In genomic region chr1:36447450-36447849, GRCh38 we compare ENCODE assay signal across 38 cellular contexts. TPM values are rescaled to one million over a fixed set of nuclear protein-coding genes. Genes with fewer than 3 reads are reported as not detected.
"Had no signal": no experiment of that assay in that cellular context is flagged by ENCODE, and none has a peak within 500 bp of the region (broad histone marks: within the 10 kb centered on the region; RNA-seq: fewer than 3 reads in every experiment).

No MANE protein-coding gene starts in this region.

- H3K27ac ChIP-seq: ascending aorta, breast epithelium, cardiac muscle cell, colonic mucosa, esophagus muscularis mucosa, gastroesophageal sphincter had no signal

- H3K27ac Mint-ChIP-seq: activated CD4-positive, alpha-beta memory T cell treated with anti-CD3 and anti-CD28 coated beads for 36 hours; activated CD4-positive, alpha-beta T cell treated with anti-CD3 and anti-CD28 coated beads for 36 hours; activated CD4-positive, alpha-beta T cell treated with anti-CD3 and anti-CD28 coated beads, Interleukin-2, amount 10 ng/mL, durations not matched to agents 24 days and 14 days; activated CD8-positive, alpha-beta memory T cell treated with anti-CD3 and anti-CD28 coated beads, Interleukin-2, amount 10 ng/mL, durations not matched to agents 7 days and 5 days; activated CD8-positive, alpha-beta T cell treated with anti-CD3 and anti-CD28 coated beads, Interleukin-2, amount 10 ng/mL, durations not matched to agents 7 days and 5 days; activated naive CD4-positive, alpha-beta T cell treated with anti-CD3 and anti-CD28 coated beads, Interleukin-2, amount 10 ng/mL, durations not matched to agents 7 days and 5 days; activated naive CD4-positive, alpha-beta T cell treated with anti-CD3 and anti-CD28 coated beads, Interleukin-2, amount 50 U/mL, for 72 hours; activated naive CD8-positive, alpha-beta T cell treated with anti-CD3 and anti-CD28 coated beads, Interleukin-2, amount 10 ng/mL, durations not matched to agents 7 days and 5 days; activated T-helper 1 cell treated with anti-CD3 and anti-CD28 coated beads, Interleukin-12 subunit alpha, Interleukin-12 subunit beta, Interleukin-2, Interleukin-4 antibody, amounts not matched to agents 30 ng/mL and 10 ng/mL and 1 ng/mL, durations not matched to agents 14 hours and 24 hours and 36 hours; activated T-helper 2 cell treated with anti-CD3 and anti-CD28 coated beads, Interferon-gamma antibody, Interleukin-2, Interleukin-4, amounts not matched to agents 10 μg/mL and 5 μg/mL and 100 μg/mL, durations not matched to agents 14 hours and 24 hours and 36 hours; effector memory CD8-positive, alpha-beta T cell; T-helper 17 cell; T-helper 2 cell treated with Interferon-gamma antibody and Interleukin-4, amounts not matched to agents 5 μg/mL and 100 μg/mL, for 36 hours had no signal

- H3K27me3 Mint-ChIP-seq: activated CD4-positive, alpha-beta memory T cell treated with anti-CD3 and anti-CD28 coated beads for 36 hours; activated CD4-positive, alpha-beta T cell treated with anti-CD3 and anti-CD28 coated beads for 36 hours; activated CD8-positive, alpha-beta memory T cell treated with anti-CD3 and anti-CD28 coated beads, Interleukin-2, amount 10 ng/mL, durations not matched to agents 7 days and 5 days; activated naive CD8-positive, alpha-beta T cell treated with anti-CD3 and anti-CD28 coated beads, Interleukin-2, amount 10 ng/mL, durations not matched to agents 7 days and 5 days; effector memory CD8-positive, alpha-beta T cell; T-helper 17 cell had no signal

- H3K4me1 ChIP-seq: breast epithelium, colonic mucosa had no signal

- H3K9me3 ChIP-seq: ascending aorta, breast epithelium, colonic mucosa, esophagus muscularis mucosa, gastroesophageal sphincter had no signal

- H3K27me3 ChIP-seq: ascending aorta, breast epithelium, cardiac muscle cell, colonic mucosa, dorsolateral prefrontal cortex, esophagus muscularis mucosa, gastroesophageal sphincter had no signal

- H3K4me3 Mint-ChIP-seq: activated CD4-positive, alpha-beta memory T cell treated with anti-CD3 and anti-CD28 coated beads for 36 hours; activated CD4-positive, alpha-beta T cell treated with anti-CD3 and anti-CD28 coated beads for 36 hours; activated CD4-positive, alpha-beta T cell treated with anti-CD3 and anti-CD28 coated beads, Interleukin-2, amount 10 ng/mL, durations not matched to agents 24 days and 14 days; activated CD8-positive, alpha-beta memory T cell treated with anti-CD3 and anti-CD28 coated beads, Interleukin-2, amount 10 ng/mL, durations not matched to agents 7 days and 5 days; activated CD8-positive, alpha-beta T cell treated with anti-CD3 and anti-CD28 coated beads, Interleukin-2, amount 10 ng/mL, durations not matched to agents 7 days and 5 days; activated naive CD4-positive, alpha-beta T cell treated with anti-CD3 and anti-CD28 coated beads, Interleukin-2, amount 10 ng/mL, durations not matched to agents 7 days and 5 days; activated naive CD8-positive, alpha-beta T cell treated with anti-CD3 and anti-CD28 coated beads, Interleukin-2, amount 10 ng/mL, durations not matched to agents 7 days and 5 days; activated T-helper 1 cell treated with anti-CD3 and anti-CD28 coated beads, Interleukin-12 subunit alpha, Interleukin-12 subunit beta, Interleukin-2, Interleukin-4 antibody, amounts not matched to agents 30 ng/mL and 10 ng/mL and 1 ng/mL, durations not matched to agents 14 hours and 24 hours and 36 hours; effector memory CD8-positive, alpha-beta T cell; T-helper 17 cell; T-helper 2 cell treated with Interferon-gamma antibody and Interleukin-4, amounts not matched to agents 5 μg/mL and 100 μg/mL, for 36 hours had no signal

- ATAC-seq: activated CD4-positive, alpha-beta T cell treated with anti-CD3 and anti-CD28 coated beads for 36 hours; activated CD8-positive, alpha-beta memory T cell treated with anti-CD3 and anti-CD28 coated beads, Interleukin-2, amount 10 ng/mL, durations not matched to agents 7 days and 5 days; activated CD8-positive, alpha-beta T cell treated with anti-CD3 and anti-CD28 coated beads, Interleukin-2, amount 10 ng/mL, durations not matched to agents 7 days and 5 days; activated naive CD4-positive, alpha-beta T cell treated with anti-CD3 and anti-CD28 coated beads, Interleukin-2, amount 50 U/mL, for 72 hours; effector memory CD8-positive, alpha-beta T cell; gastroesophageal sphincter; T-helper 17 cell had no signal

- DNase-seq: activated CD4-positive, alpha-beta memory T cell treated with anti-CD3 and anti-CD28 coated beads for 36 hours; activated CD4-positive, alpha-beta T cell treated with anti-CD3 and anti-CD28 coated beads for 36 hours; activated CD4-positive, alpha-beta T cell treated with anti-CD3 and anti-CD28 coated beads, Interleukin-2, amount 10 ng/mL, durations not matched to agents 24 days and 14 days; activated CD4-positive, CD25-positive, alpha-beta regulatory T cell; activated CD4-positive, CD25-positive, alpha-beta regulatory T cell treated with anti-CD3 and anti-CD28 coated beads, Interleukin-2, amount 50 U/mL, for 72 hours; activated CD8-positive, alpha-beta memory T cell treated with anti-CD3 and anti-CD28 coated beads, Interleukin-2, amount 10 ng/mL, durations not matched to agents 7 days and 5 days; activated CD8-positive, alpha-beta memory T cell treated with anti-CD3 and anti-CD28 coated beads, Interleukin-2, amount 50 U/mL, for 4 hours; activated CD8-positive, alpha-beta T cell treated with anti-CD3 and anti-CD28 coated beads, Interleukin-2, amount 10 ng/mL, durations not matched to agents 7 days and 5 days; activated effector memory CD4-positive, alpha-beta T cell treated with anti-CD3 and anti-CD28 coated beads, Interleukin-2, amount 50 U/mL, for 16 hours; activated naive CD4-positive, alpha-beta T cell treated with anti-CD3 and anti-CD28 coated beads, Interleukin-2, amount 10 ng/mL, durations not matched to agents 7 days and 5 days; activated naive CD8-positive, alpha-beta T cell treated with anti-CD3 and anti-CD28 coated beads, Interleukin-2, amount 10 ng/mL, durations not matched to agents 7 days and 5 days; activated T-cell treated with anti-CD3 and anti-CD28 coated beads, Interleukin-2, amount 50 U/mL, for 1 hour; activated T-cell treated with anti-CD3 and anti-CD28 coated beads, Interleukin-2, amount 50 U/mL, for 48 hours; central memory CD4-positive, alpha-beta T cell; cerebellar nuclear complex; colonic mucosa; dorsolateral prefrontal cortex; effector memory CD8-positive, alpha-beta T cell; erythroblast; foreskin melanocyte; head of caudate nucleus; T-helper 1 cell; T-helper 17 cell; T1000 had no signal

- H3K36me3 ChIP-seq: ascending aorta, breast epithelium, cardiac muscle cell, colonic mucosa had no signal

- H3K9me3 Mint-ChIP-seq: activated CD4-positive, alpha-beta memory T cell treated with anti-CD3 and anti-CD28 coated beads for 36 hours; activated CD4-positive, alpha-beta T cell treated with anti-CD3 and anti-CD28 coated beads, Interleukin-2, amount 10 ng/mL, durations not matched to agents 24 days and 14 days; activated naive CD4-positive, alpha-beta T cell treated with anti-CD3 and anti-CD28 coated beads, Interleukin-2, amount 10 ng/mL, durations not matched to agents 7 days and 5 days; activated naive CD4-positive, alpha-beta T cell treated with anti-CD3 and anti-CD28 coated beads, Interleukin-2, amount 50 U/mL, for 72 hours; activated naive CD8-positive, alpha-beta T cell treated with anti-CD3 and anti-CD28 coated beads, Interleukin-2, amount 10 ng/mL, durations not matched to agents 7 days and 5 days; activated T-helper 1 cell treated with anti-CD3 and anti-CD28 coated beads, Interleukin-12 subunit alpha, Interleukin-12 subunit beta, Interleukin-2, Interleukin-4 antibody, amounts not matched to agents 30 ng/mL and 10 ng/mL and 1 ng/mL, durations not matched to agents 14 hours and 24 hours and 36 hours; activated T-helper 2 cell treated with anti-CD3 and anti-CD28 coated beads, Interferon-gamma antibody, Interleukin-2, Interleukin-4, amounts not matched to agents 10 μg/mL and 5 μg/mL and 100 μg/mL, durations not matched to agents 14 hours and 24 hours and 36 hours; brain; effector memory CD8-positive, alpha-beta T cell; T-helper 2 cell treated with Interferon-gamma antibody and Interleukin-4, amounts not matched to agents 5 μg/mL and 100 μg/mL, for 36 hours had no signal

- H3K36me3 Mint-ChIP-seq: activated CD4-positive, alpha-beta memory T cell treated with anti-CD3 and anti-CD28 coated beads for 36 hours; activated CD8-positive, alpha-beta memory T cell treated with anti-CD3 and anti-CD28 coated beads, Interleukin-2, amount 10 ng/mL, durations not matched to agents 7 days and 5 days; activated naive CD4-positive, alpha-beta T cell treated with anti-CD3 and anti-CD28 coated beads, Interleukin-2, amount 50 U/mL, for 72 hours; brain had no signal

- H3K4me3 ChIP-seq: ascending aorta, breast epithelium, cardiac muscle cell, colonic mucosa, esophagus muscularis mucosa, gastroesophageal sphincter had no signal

RNA-seq across cellular contexts. Expression of gene CSF3R, which starts 35.3 kb away (rescaled TPM):
- total RNA-seq: activated CD4-positive, alpha-beta memory T cell treated with anti-CD3 and anti-CD28 coated beads for 36 hours; activated CD8-positive, alpha-beta memory T cell treated with anti-CD3 and anti-CD28 coated beads for 36 hours; activated CD8-positive, alpha-beta memory T cell treated with anti-CD3 and anti-CD28 coated beads, Interleukin-2, amount 10 ng/mL, durations not matched to agents 7 days and 5 days; fibroblast of villous mesenchyme; glomerular endothelial cell had no signal
- polyA plus RNA-seq: fibroblast of lung had no signal
